In the genomic region with DNA sequence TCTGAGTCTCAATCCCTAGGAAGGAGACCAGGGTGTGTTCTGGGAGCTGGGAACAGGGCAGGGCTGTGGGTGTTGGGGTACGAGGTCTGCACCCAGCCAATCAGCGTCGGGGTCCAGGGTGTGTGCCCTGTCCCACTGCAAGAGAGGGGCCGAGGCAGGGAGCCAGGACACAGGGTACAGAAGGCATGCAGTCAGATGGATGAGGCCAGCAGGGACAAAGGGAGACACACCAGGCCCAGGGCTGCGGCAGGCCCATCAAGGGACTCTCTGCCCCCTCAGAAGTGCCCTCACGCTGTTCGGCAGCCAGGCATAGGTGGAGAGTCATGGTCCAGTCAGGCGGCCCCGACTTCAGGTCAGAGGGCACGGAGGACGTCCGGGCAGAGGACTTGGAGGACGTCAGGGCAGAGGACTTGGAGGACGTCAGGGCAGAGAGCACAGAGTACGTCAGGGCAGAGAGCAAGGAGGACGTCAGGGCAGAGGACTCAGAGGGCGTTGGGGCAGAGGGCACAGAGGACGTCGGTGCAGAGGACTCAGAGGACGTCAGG, we compare ENCODE assay signal across 21 cellular contexts. TPM values are rescaled to one million over a fixed set of nuclear protein-coding genes. Genes with fewer than 3 reads are reported as not detected.
"Had no signal": no experiment of that assay in that cellular context is flagged by ENCODE, and none has a peak within 500 bp of the region (broad histone marks: within the 10 kb centered on the region; RNA-seq: fewer than 3 reads in every experiment).

No MANE protein-coding gene starts in this region.

- H3K4me3 Mint-ChIP-seq: activated CD4-positive, alpha-beta memory T cell treated with anti-CD3 and anti-CD28 coated beads, Interleukin-2, amount 10 ng/mL, durations not matched to agents 7 days and 5 days; activated CD8-positive, alpha-beta memory T cell treated with anti-CD3 and anti-CD28 coated beads, Interleukin-2, amount 10 ng/mL, durations not matched to agents 7 days and 5 days; activated naive CD4-positive, alpha-beta T cell treated with anti-CD3 and anti-CD28 coated beads for 36 hours; activated T-helper 17 cell treated with anti-CD3 and anti-CD28 coated beads, Interleukin-2, amount 50 U/mL, for 72 hours; central memory CD8-positive, alpha-beta T cell; naive thymus-derived CD8-positive, alpha-beta T cell; T-helper 2 cell treated with Interferon-gamma antibody and Interleukin-4, amounts not matched to agents 5 μg/mL and 100 μg/mL, for 36 hours had no signal

- H3K27me3 Mint-ChIP-seq: activated CD4-positive, alpha-beta memory T cell treated with anti-CD3 and anti-CD28 coated beads, Interleukin-2, amount 10 ng/mL, durations not matched to agents 7 days and 5 days; activated CD8-positive, alpha-beta memory T cell treated with anti-CD3 and anti-CD28 coated beads, Interleukin-2, amount 10 ng/mL, durations not matched to agents 7 days and 5 days had no signal

- H3K4me1 Mint-ChIP-seq: activated CD4-positive, alpha-beta memory T cell treated with anti-CD3 and anti-CD28 coated beads, Interleukin-2, amount 10 ng/mL, durations not matched to agents 7 days and 5 days; activated CD8-positive, alpha-beta memory T cell treated with anti-CD3 and anti-CD28 coated beads, Interleukin-2, amount 10 ng/mL, durations not matched to agents 7 days and 5 days; activated T-helper 17 cell treated with anti-CD3 and anti-CD28 coated beads, Interleukin-2, amount 50 U/mL, for 72 hours; central memory CD8-positive, alpha-beta T cell had no signal

- H3K27ac ChIP-seq: esophagus squamous epithelium, tibial nerve had no signal

- ATAC-seq: activated CD8-positive, alpha-beta memory T cell treated with anti-CD3 and anti-CD28 coated beads, Interleukin-2, amount 10 ng/mL, durations not matched to agents 7 days and 5 days; activated T-helper 17 cell treated with anti-CD3 and anti-CD28 coated beads, Interleukin-2, amount 50 U/mL, for 72 hours; left cardiac atrium; naive thymus-derived CD8-positive, alpha-beta T cell had no signal

- H3K36me3 ChIP-seq: esophagus squamous epithelium, tibial nerve had no signal

- H3K4me3 ChIP-seq: esophagus squamous epithelium, tibial nerve had no signal

- H3K27ac Mint-ChIP-seq: activated CD4-positive, alpha-beta memory T cell treated with anti-CD3 and anti-CD28 coated beads, Interleukin-2, amount 10 ng/mL, durations not matched to agents 7 days and 5 days; activated CD8-positive, alpha-beta memory T cell treated with anti-CD3 and anti-CD28 coated beads, Interleukin-2, amount 10 ng/mL, durations not matched to agents 7 days and 5 days; activated naive CD4-positive, alpha-beta T cell treated with anti-CD3 and anti-CD28 coated beads for 36 hours; activated T-helper 17 cell treated with anti-CD3 and anti-CD28 coated beads, Interleukin-2, amount 50 U/mL, for 72 hours; T-helper 2 cell treated with Interferon-gamma antibody and Interleukin-4, amounts not matched to agents 5 μg/mL and 100 μg/mL, for 36 hours had no signal

- H3K36me3 Mint-ChIP-seq: activated CD8-positive, alpha-beta memory T cell treated with anti-CD3 and anti-CD28 coated beads, Interleukin-2, amount 10 ng/mL, durations not matched to agents 7 days and 5 days; naive thymus-derived CD8-positive, alpha-beta T cell had no signal

- H3K9me3 ChIP-seq: esophagus squamous epithelium, tibial nerve had no signal

- DNase-seq: activated CD4-positive, alpha-beta memory T cell treated with anti-CD3 and anti-CD28 coated beads, Interleukin-2, amount 10 ng/mL, durations not matched to agents 7 days and 5 days; activated CD4-positive, alpha-beta T cell treated with anti-CD3 and anti-CD28 coated beads for 48 hours; activated CD4-positive, CD25-positive, alpha-beta regulatory T cell; activated CD8-positive, alpha-beta memory T cell treated with anti-CD3 and anti-CD28 coated beads, Interleukin-2, amount 10 ng/mL, durations not matched to agents 7 days and 5 days; activated naive CD4-positive, alpha-beta T cell treated with anti-CD3 and anti-CD28 coated beads for 36 hours; activated T-cell treated with anti-CD3 and anti-CD28 coated beads, Interleukin-2, amount 50 U/mL, for 1 hour; effector CD8-positive, alpha-beta T cell; esophagus squamous epithelium; left cardiac atrium; mesendoderm; nucleus accumbens; stimulated activated CD4-positive, alpha-beta T cell treated with anti-CD3 and anti-CD28 coated beads, Interleukin-12 subunit alpha, Interleukin-12 subunit beta, amount 100 ng/mL, for 4 hours; stimulated activated CD4-positive, alpha-beta T cell treated with anti-CD3 and anti-CD28 coated beads, Interleukin-1b, Interleukin-23, amount 100 ng/mL, for 48 hours; stimulated activated CD8-positive, alpha-beta memory T cell treated with anti-CD3 and anti-CD28 coated beads, Interleukin-4, amount 100 ng/mL, for 48 hours; stimulated activated naive CD4-positive, alpha-beta T cell had no signal

- H3K9me3 Mint-ChIP-seq: activated CD4-positive, alpha-beta memory T cell treated with anti-CD3 and anti-CD28 coated beads, Interleukin-2, amount 10 ng/mL, durations not matched to agents 7 days and 5 days; activated naive CD4-positive, alpha-beta T cell treated with anti-CD3 and anti-CD28 coated beads for 36 hours; activated T-helper 17 cell treated with anti-CD3 and anti-CD28 coated beads, Interleukin-2, amount 50 U/mL, for 72 hours; central memory CD8-positive, alpha-beta T cell; naive thymus-derived CD8-positive, alpha-beta T cell; T-helper 2 cell treated with Interferon-gamma antibody and Interleukin-4, amounts not matched to agents 5 μg/mL and 100 μg/mL, for 36 hours had no signal

- H3K4me1 ChIP-seq: tibial nerve had no signal

- H3K27me3 ChIP-seq: tibial nerve had no signal

RNA-seq across cellular contexts. Expression of a gene that starts 28.8 kb away (rescaled TPM):
- total RNA-seq: activated CD4-positive, alpha-beta memory T cell treated with anti-CD3 and anti-CD28 coated beads, Interleukin-2, amount 10 ng/mL, durations not matched to agents 7 days and 5 days; activated CD8-positive, alpha-beta memory T cell treated with anti-CD3 and anti-CD28 coated beads, Interleukin-2, amount 10 ng/mL, durations not matched to agents 7 days and 5 days; activated naive CD4-positive, alpha-beta T cell treated with anti-CD3 and anti-CD28 coated beads for 36 hours; activated T-helper 17 cell treated with anti-CD3 and anti-CD28 coated beads, Interleukin-2, amount 50 U/mL, for 72 hours; endothelial cell of umbilical vein; naive thymus-derived CD8-positive, alpha-beta T cell had no signal
- polyA plus RNA-seq: endothelial cell of umbilical vein had no signal
